ENCODE assay signal across 21 cellular contexts in genomic region chr2:102368461-102369109, GRCh38. TPM values are rescaled to one million over a fixed set of nuclear protein-coding genes. Genes with fewer than 3 reads are reported as not detected.
DNase-seq lines count a peak whose midpoint lies in the region; ATAC-seq lines count a peak whose summit lies in the region.
"Had no signal": no experiment of that assay in that cellular context is flagged by ENCODE, and none has a peak within 500 bp of the region (broad histone marks: within the 10 kb centered on the region; RNA-seq: fewer than 3 reads in every experiment).

No MANE protein-coding gene starts in this region.

- no peak for ATAC-seq in activated CD8-positive, alpha-beta memory T cell treated with anti-CD3 and anti-CD28 coated beads, Interleukin-2, amount 10 ng/mL, durations not matched to agents 7 days and 5 days
- peak; percentile 15 for ATAC-seq in activated CD8-positive, alpha-beta T cell treated with anti-CD3 and anti-CD28 coated beads, Interleukin-2, amount 10 ng/mL, durations not matched to agents 7 days and 5 days
- ATAC-seq in activated naive CD8-positive, alpha-beta T cell treated with anti-CD3 and anti-CD28 coated beads, Interleukin-2, amount 50 U/mL, for 24 hours = no peak
- ATAC-seq in stimulated activated naive B cell treated with anti-CD40 and anti-IgM and Interleukin-4, amounts not matched to agents 10 μg/mL and 1 μg/mL and 100 μg/mL, for 72 hours (replicated peaks) = no peak
- no peak for ATAC-seq in GM21723 (IDR thresholded peaks at IDR 0.05; ENCODE audit: unreplicated experiment)
- ATAC-seq in HG02798 (IDR thresholded peaks at IDR 0.05; ENCODE audit: poor library complexity, unreplicated experiment) = no peak
- ATAC-seq: PC-3 had no signal

- DNase-seq in activated CD8-positive, alpha-beta memory T cell treated with anti-CD3 and anti-CD28 coated beads, Interleukin-2, amount 10 ng/mL, durations not matched to agents 7 days and 5 days = no peak
- no peak for DNase-seq in activated CD8-positive, alpha-beta memory T cell treated with anti-CD3 and anti-CD28 coated beads for 24 hours
- no peak for DNase-seq in activated CD8-positive, alpha-beta T cell treated with anti-CD3 and anti-CD28 coated beads, Interleukin-2, amount 10 ng/mL, durations not matched to agents 7 days and 5 days
- no peak for DNase-seq in activated naive CD8-positive, alpha-beta T cell treated with anti-CD3 and anti-CD28 coated beads, Interleukin-2, amount 50 U/mL, for 24 hours
- DNase-seq in stimulated activated naive B cell treated with anti-CD40 and anti-IgM and Interleukin-4, amounts not matched to agents 10 μg/mL and 1 μg/mL and 100 μg/mL, for 72 hours = no peak
- no peak for DNase-seq in NCI-H1436 (lab: John Stamatoyannopoulos, UW)
- DNase-seq: C1 segment of cervical spinal cord; dermis blood vessel endothelial cell; DMS79 treated with DMSO at 0.1 percent for 48 hours; hypothalamus; kidney; NCI-H2107; NCI-H524 treated with DMSO at 0.1 percent for 48 hours; PC-3; posterior cingulate gyrus; stimulated activated CD4-positive, alpha-beta T cell treated with anti-CD3 and anti-CD28 coated beads, Interleukin-4, amount 100 ng/mL, for 4 hours; trophoblast cell had no signal

- peaks cover 20% of the 10 kb centered on the region for H3K9me3 Mint-ChIP-seq in activated CD8-positive, alpha-beta memory T cell treated with anti-CD3 and anti-CD28 coated beads, Interleukin-2, amount 10 ng/mL, durations not matched to agents 7 days and 5 days (ENCODE audit: low read depth)
- peaks cover 24% of the 10 kb centered on the region for H3K9me3 Mint-ChIP-seq in activated CD8-positive, alpha-beta T cell treated with anti-CD3 and anti-CD28 coated beads, Interleukin-2, amount 10 ng/mL, durations not matched to agents 7 days and 5 days (ENCODE audit: insufficient read depth)
- H3K9me3 Mint-ChIP-seq in activated naive CD8-positive, alpha-beta T cell treated with anti-CD3 and anti-CD28 coated beads, Interleukin-2, amount 50 U/mL, for 24 hours = peaks cover 39% of the 10 kb centered on the region
- peaks cover 15 to 20% of the 10 kb centered on the region in 2 donors for H3K9me3 Mint-ChIP-seq in stimulated activated naive B cell treated with anti-CD40 and anti-IgM and Interleukin-4, amounts not matched to agents 10 μg/mL and 1 μg/mL and 100 μg/mL, for 72 hours

- peaks cover 44% of the 10 kb centered on the region for H3K4me1 Mint-ChIP-seq in activated CD8-positive, alpha-beta memory T cell treated with anti-CD3 and anti-CD28 coated beads, Interleukin-2, amount 10 ng/mL, durations not matched to agents 7 days and 5 days
- H3K4me1 Mint-ChIP-seq in activated CD8-positive, alpha-beta T cell treated with anti-CD3 and anti-CD28 coated beads, Interleukin-2, amount 10 ng/mL, durations not matched to agents 7 days and 5 days (ENCODE audit: low read depth) = peaks cover 55% of the 10 kb centered on the region
- H3K4me1 Mint-ChIP-seq in activated naive CD8-positive, alpha-beta T cell treated with anti-CD3 and anti-CD28 coated beads, Interleukin-2, amount 50 U/mL, for 24 hours = peaks cover 71% of the 10 kb centered on the region
- H3K4me1 Mint-ChIP-seq in stimulated activated naive B cell treated with anti-CD40 and anti-IgM and Interleukin-4, amounts not matched to agents 10 μg/mL and 1 μg/mL and 100 μg/mL, for 72 hours = peaks cover 9 to 19% of the 10 kb centered on the region in 2 donors
- H3K4me1 Mint-ChIP-seq: nephron had no signal

- CTCF ChIA-PET in activated CD8-positive, alpha-beta memory T cell treated with anti-CD3 and anti-CD28 coated beads, Interleukin-2, amount 10 ng/mL, durations not matched to agents 7 days and 5 days (lab: Charles Lee) = interaction anchor here (1.5 to 1.9 kb wide), 2 partner anchors 13 to 128 kb away, joined by 4 to 5 read pairs; partner anchors contain the start of gene IL18R1
- CTCF ChIA-PET in activated CD8-positive, alpha-beta T cell treated with anti-CD3 and anti-CD28 coated beads, Interleukin-2, amount 10 ng/mL, durations not matched to agents 7 days and 5 days (lab: Charles Lee) = interaction anchor here (0.9 to 3.0 kb wide), 8 partner anchors 9 to 128 kb away, joined by 3 to 16 read pairs (median 4); partner anchors contain the start of gene IL18R1

- H3K27ac Mint-ChIP-seq in activated CD8-positive, alpha-beta memory T cell treated with anti-CD3 and anti-CD28 coated beads, Interleukin-2, amount 10 ng/mL, durations not matched to agents 7 days and 5 days = peak overlapping the region; percentile 87
- H3K27ac Mint-ChIP-seq in activated CD8-positive, alpha-beta T cell treated with anti-CD3 and anti-CD28 coated beads, Interleukin-2, amount 10 ng/mL, durations not matched to agents 7 days and 5 days = peak overlapping the region; percentile 88
- peak overlapping the region; percentile 91 for H3K27ac Mint-ChIP-seq in activated naive CD8-positive, alpha-beta T cell treated with anti-CD3 and anti-CD28 coated beads, Interleukin-2, amount 50 U/mL, for 24 hours
- peak overlapping the region; percentile 17 for H3K27ac Mint-ChIP-seq in stimulated activated naive B cell treated with anti-CD40 and anti-IgM and Interleukin-4, amounts not matched to agents 10 μg/mL and 1 μg/mL and 100 μg/mL, for 72 hours
- H3K27ac Mint-ChIP-seq: nephron had no signal

- no peaks in the 10 kb centered on the region for H3K27me3 Mint-ChIP-seq in activated CD8-positive, alpha-beta memory T cell treated with anti-CD3 and anti-CD28 coated beads, Interleukin-2, amount 10 ng/mL, durations not matched to agents 7 days and 5 days
- no peaks in the 10 kb centered on the region for H3K27me3 Mint-ChIP-seq in activated CD8-positive, alpha-beta T cell treated with anti-CD3 and anti-CD28 coated beads, Interleukin-2, amount 10 ng/mL, durations not matched to agents 7 days and 5 days (ENCODE audit: low read depth)
- H3K27me3 Mint-ChIP-seq in activated naive CD8-positive, alpha-beta T cell treated with anti-CD3 and anti-CD28 coated beads, Interleukin-2, amount 50 U/mL, for 24 hours = no peaks in the 10 kb centered on the region
- H3K27me3 Mint-ChIP-seq in stimulated activated naive B cell treated with anti-CD40 and anti-IgM and Interleukin-4, amounts not matched to agents 10 μg/mL and 1 μg/mL and 100 μg/mL, for 72 hours = peaks cover 0 to 1% of the 10 kb centered on the region in 2 donors

- peaks cover 83% of the 10 kb centered on the region for H3K36me3 Mint-ChIP-seq in activated CD8-positive, alpha-beta memory T cell treated with anti-CD3 and anti-CD28 coated beads, Interleukin-2, amount 10 ng/mL, durations not matched to agents 7 days and 5 days
- peaks cover 97% of the 10 kb centered on the region for H3K36me3 Mint-ChIP-seq in activated CD8-positive, alpha-beta T cell treated with anti-CD3 and anti-CD28 coated beads, Interleukin-2, amount 10 ng/mL, durations not matched to agents 7 days and 5 days (ENCODE audit: low read depth)
- peaks cover 93% of the 10 kb centered on the region for H3K36me3 Mint-ChIP-seq in activated naive CD8-positive, alpha-beta T cell treated with anti-CD3 and anti-CD28 coated beads, Interleukin-2, amount 50 U/mL, for 24 hours (ENCODE audit: low read depth)
- peaks cover 28 to 33% of the 10 kb centered on the region in 2 donors for H3K36me3 Mint-ChIP-seq in stimulated activated naive B cell treated with anti-CD40 and anti-IgM and Interleukin-4, amounts not matched to agents 10 μg/mL and 1 μg/mL and 100 μg/mL, for 72 hours

- POLR2A ChIA-PET in activated CD8-positive, alpha-beta T cell treated with anti-CD3 and anti-CD28 coated beads, Interleukin-2, amount 10 ng/mL, durations not matched to agents 7 days and 5 days (lab: Charles Lee) = interaction anchor here (0.7 kb wide), 1 partner anchor 50 kb away, joined by 3 read pairs; no protein-coding TSS in a partner anchor

- no peak overlapping the region for H3K4me3 Mint-ChIP-seq in activated CD8-positive, alpha-beta memory T cell treated with anti-CD3 and anti-CD28 coated beads, Interleukin-2, amount 10 ng/mL, durations not matched to agents 7 days and 5 days
- H3K4me3 Mint-ChIP-seq in activated CD8-positive, alpha-beta T cell treated with anti-CD3 and anti-CD28 coated beads, Interleukin-2, amount 10 ng/mL, durations not matched to agents 7 days and 5 days = no peak overlapping the region
- H3K4me3 Mint-ChIP-seq in activated naive CD8-positive, alpha-beta T cell treated with anti-CD3 and anti-CD28 coated beads, Interleukin-2, amount 50 U/mL, for 24 hours = peak overlapping the region; percentile 60
- H3K4me3 Mint-ChIP-seq in stimulated activated naive B cell treated with anti-CD40 and anti-IgM and Interleukin-4, amounts not matched to agents 10 μg/mL and 1 μg/mL and 100 μg/mL, for 72 hours = no peak overlapping the region
- H3K4me3 Mint-ChIP-seq: nephron had no signal

RNA-seq across cellular contexts. Expression of gene IL18R1, which starts 13.0 kb away (rescaled TPM):
- 10 to 100 TPM; 19.8 to 25.9 TPM for total RNA-seq in activated CD8-positive, alpha-beta memory T cell treated with anti-CD3 and anti-CD28 coated beads, Interleukin-2, amount 10 ng/mL, durations not matched to agents 7 days and 5 days
- 10 to 100 TPM; 50.2 to 53.1 TPM for total RNA-seq in activated CD8-positive, alpha-beta T cell treated with anti-CD3 and anti-CD28 coated beads, Interleukin-2, amount 10 ng/mL, durations not matched to agents 7 days and 5 days
- total RNA-seq: SJSA1 had no signal

RNA-seq across cellular contexts. Expression of gene IL18RAP, which starts 54.4 kb away (rescaled TPM):
- total RNA-seq in activated CD8-positive, alpha-beta memory T cell treated with anti-CD3 and anti-CD28 coated beads, Interleukin-2, amount 10 ng/mL, durations not matched to agents 7 days and 5 days = 10 to 100 TPM; 12.3 to 14.9 TPM
- total RNA-seq in activated CD8-positive, alpha-beta T cell treated with anti-CD3 and anti-CD28 coated beads, Interleukin-2, amount 10 ng/mL, durations not matched to agents 7 days and 5 days = 10 to 100 TPM; 22.7 to 25.2 TPM
- total RNA-seq: dermis blood vessel endothelial cell, PC-3, SJSA1 had no signal

RNA-seq across cellular contexts. Expression of gene IL1RL1, which starts 57.2 kb away (rescaled TPM):
- under 1 TPM; 0.09 to 0.41 TPM for total RNA-seq in activated CD8-positive, alpha-beta memory T cell treated with anti-CD3 and anti-CD28 coated beads, Interleukin-2, amount 10 ng/mL, durations not matched to agents 7 days and 5 days
- under 1 TPM; 0.13 to 0.21 TPM for total RNA-seq in activated CD8-positive, alpha-beta T cell treated with anti-CD3 and anti-CD28 coated beads, Interleukin-2, amount 10 ng/mL, durations not matched to agents 7 days and 5 days
- total RNA-seq: SJSA1 had no signal

Comparison
In these comparisons a context has a peak if more than half of its experiments do, and no peak if none do; other contexts are left out.
1. H3K27ac Mint-ChIP-seq: peak in every context shown above with its lines; median percentile 91 in activated naive CD8-positive, alpha-beta T cell treated with anti-CD3 and anti-CD28 coated beads, Interleukin-2, amount 50 U/mL, for 24 hours; 88 in activated CD8-positive, alpha-beta T cell treated with anti-CD3 and anti-CD28 coated beads, Interleukin-2, amount 10 ng/mL, durations not matched to agents 7 days and 5 days; 87 in activated CD8-positive, alpha-beta memory T cell treated with anti-CD3 and anti-CD28 coated beads, Interleukin-2, amount 10 ng/mL, durations not matched to agents 7 days and 5 days; 17 in stimulated activated naive B cell treated with anti-CD40 and anti-IgM and Interleukin-4, amounts not matched to agents 10 μg/mL and 1 μg/mL and 100 μg/mL, for 72 hours.